ENCODE assay signal across 8 cellular contexts in the genomic region with DNA sequence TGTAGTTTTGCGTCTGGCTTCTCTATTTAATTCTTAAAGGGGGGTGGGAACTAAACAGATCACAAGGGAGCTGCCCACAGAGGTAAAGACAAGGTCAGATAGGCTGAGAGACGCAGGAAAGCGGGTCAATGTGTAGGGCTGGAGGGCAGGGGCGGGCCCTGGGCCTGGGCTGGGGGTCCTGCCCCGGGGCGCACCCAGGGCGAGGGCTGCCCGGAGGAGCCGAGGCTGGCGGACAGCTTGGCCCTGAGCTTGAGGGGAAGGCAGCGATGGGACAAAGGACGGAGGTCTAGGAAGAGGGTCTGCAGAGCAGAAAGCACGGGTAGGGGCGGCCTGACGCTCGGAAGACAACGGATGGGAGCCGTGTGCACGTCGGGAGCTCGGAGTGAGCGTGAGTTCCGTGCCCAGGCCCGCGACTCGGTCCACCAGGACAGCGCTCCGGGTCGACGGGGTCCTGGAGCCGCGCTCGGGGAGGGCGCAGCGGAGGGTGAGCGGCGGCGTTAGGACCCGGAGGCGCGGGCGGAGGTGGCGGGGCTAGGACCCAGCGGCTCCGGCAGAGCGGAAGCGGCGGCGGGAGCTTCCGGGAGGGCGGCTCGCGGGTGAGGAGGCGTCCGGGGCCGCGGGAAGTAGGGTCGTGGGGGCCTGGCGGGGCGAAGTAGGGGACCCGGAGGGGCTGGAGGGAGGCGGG. TPM values are rescaled to one million over a fixed set of nuclear protein-coding genes. Genes with fewer than 3 reads are reported as not detected.
DNase-seq lines count a peak whose midpoint lies in the region; ATAC-seq and TF ChIP-seq lines count a peak whose summit lies in the region.
"Not testable (repeated sequence)": the region's sequence is repeated elsewhere in the genome, so short reads cannot be mapped to it uniquely, and the experiment has no call there.

No MANE protein-coding gene starts in this region.

- H3K4me1 Mint-ChIP-seq in CD8-positive, alpha-beta memory T cell, result peaks cover 19 to 38% (median 28%) of the 10 kb centered on the region in 3 donors
- H3K4me1 Mint-ChIP-seq in T-helper 17 cell, result peaks cover 16% of the 10 kb centered on the region
- H3K4me1 Mint-ChIP-seq in activated naive CD4-positive, alpha-beta T cell treated with anti-CD3 and anti-CD28 coated beads for 36 hours (ENCODE audit: low read depth), result peaks cover 15% of the 10 kb centered on the region
- H3K4me1 Mint-ChIP-seq in stimulated activated naive B cell treated with anti-CD40 and anti-IgM and Interleukin-4, amounts not matched to agents 10 μg/mL and 1 μg/mL and 100 μg/mL, for 72 hours, result peaks cover 13 to 19% of the 10 kb centered on the region in 2 donors

- H3K27me3 Mint-ChIP-seq in CD8-positive, alpha-beta memory T cell; T-helper 17 cell; activated naive CD4-positive, alpha-beta T cell treated with anti-CD3 and anti-CD28 coated beads for 36 hours (ENCODE audit: low read depth); stimulated activated naive B cell treated with anti-CD40 and anti-IgM and Interleukin-4, amounts not matched to agents 10 μg/mL and 1 μg/mL and 100 μg/mL, for 72 hours: not testable (repeated sequence)

- intact Hi-C loops in activated naive CD4-positive, alpha-beta T cell treated with anti-CD3 and anti-CD28 coated beads for 36 hours (cut with micrococcal nuclease); left colon (cut with DNase I, micrococcal nuclease): not testable (repeated sequence)

- not testable (repeated sequence) for H3K27me3 ChIP-seq in CD8-positive, alpha-beta memory T cell (ENCODE audit: insufficient read depth, low read length, poor library complexity, severe bottlenecking); rectal smooth muscle tissue (ENCODE audit: control insufficient read depth, insufficient read depth, low read length)

- H3K27ac Mint-ChIP-seq in CD8-positive, alpha-beta memory T cell, result peak overlapping the region; percentile 48 to 97 (median 76)
- H3K27ac Mint-ChIP-seq in T-helper 17 cell, result peak overlapping the region; percentile 56
- peak overlapping the region; percentile 72 for H3K27ac Mint-ChIP-seq in activated naive CD4-positive, alpha-beta T cell treated with anti-CD3 and anti-CD28 coated beads for 36 hours
- peak overlapping the region; percentile 88 for H3K27ac Mint-ChIP-seq in stimulated activated naive B cell treated with anti-CD40 and anti-IgM and Interleukin-4, amounts not matched to agents 10 μg/mL and 1 μg/mL and 100 μg/mL, for 72 hours

- CTCF ChIA-PET in CD8-positive, alpha-beta memory T cell (lab: Charles Lee), result interaction anchor here (1.7 kb wide), 1 partner anchor 21 kb away, joined by 7 read pairs; no protein-coding TSS in a partner anchor
- CTCF ChIA-PET in activated naive CD4-positive, alpha-beta T cell treated with anti-CD3 and anti-CD28 coated beads for 36 hours (lab: Charles Lee), result interaction anchor here (0.6 to 1.2 kb wide), 4 partner anchors 21 to 769 kb away, joined by 3 read pairs; no protein-coding TSS in a partner anchor

- peak overlapping the region; percentile 58 for H3K4me3 ChIP-seq in CD8-positive, alpha-beta memory T cell (ENCODE audit: low read length)
- H3K4me3 ChIP-seq in epithelial cell of esophagus (ENCODE audit: low read length), result peak overlapping the region; percentile 54
- peak overlapping the region; percentile 80 for H3K4me3 ChIP-seq in rectal smooth muscle tissue (ENCODE audit: low read length)

- ATAC-seq in T-helper 17 cell (peak; percentile 54), left colon (peak; percentile 37)
- not testable (repeated sequence) for ATAC-seq in stimulated activated naive B cell treated with anti-CD40 and anti-IgM and Interleukin-4, amounts not matched to agents 10 μg/mL and 1 μg/mL and 100 μg/mL, for 72 hours (replicated peaks)

- peak overlapping the region; percentile 57 for H3K27ac ChIP-seq in CD8-positive, alpha-beta memory T cell (ENCODE audit: low read depth, low read length)
- H3K27ac ChIP-seq in rectal smooth muscle tissue (ENCODE audit: low read depth, low read length), result peak overlapping the region; percentile 58

- H3K9me3 Mint-ChIP-seq in CD8-positive, alpha-beta memory T cell; activated naive CD4-positive, alpha-beta T cell treated with anti-CD3 and anti-CD28 coated beads for 36 hours; stimulated activated naive B cell treated with anti-CD40 and anti-IgM and Interleukin-4, amounts not matched to agents 10 μg/mL and 1 μg/mL and 100 μg/mL, for 72 hours: not testable (repeated sequence)

- DNase-seq in CD8-positive, alpha-beta memory T cell, result peak; percentile 70 to 85 (median 79)
- peak; percentile 70 for DNase-seq in HT1080 (ENCODE audit: low read depth)
- peak; percentile 65 to 74 (median 73) for DNase-seq in T-helper 17 cell
- peak; percentile 78 for DNase-seq in activated naive CD4-positive, alpha-beta T cell treated with anti-CD3 and anti-CD28 coated beads for 36 hours
- peak; percentile 76 for DNase-seq in epithelial cell of esophagus (ENCODE audit: low read depth)
- peak; percentile 79 to 88 for DNase-seq in left colon
- DNase-seq in stimulated activated naive B cell treated with anti-CD40 and anti-IgM and Interleukin-4, amounts not matched to agents 10 μg/mL and 1 μg/mL and 100 μg/mL, for 72 hours, result peak; percentile 78

- TF ChIP-seq CTCF in epithelial cell of esophagus (IDR thresholded peaks at IDR 0.05; ENCODE audit: insufficient read depth, low read depth, low read length, missing control alignments), result not testable (repeated sequence)

- not testable (repeated sequence) for H3K36me3 Mint-ChIP-seq in CD8-positive, alpha-beta memory T cell; T-helper 17 cell (ENCODE audit: low read depth); activated naive CD4-positive, alpha-beta T cell treated with anti-CD3 and anti-CD28 coated beads for 36 hours (ENCODE audit: low read depth); stimulated activated naive B cell treated with anti-CD40 and anti-IgM and Interleukin-4, amounts not matched to agents 10 μg/mL and 1 μg/mL and 100 μg/mL, for 72 hours

- peak overlapping the region; percentile 70 to 95 (median 89) for H3K4me3 Mint-ChIP-seq in CD8-positive, alpha-beta memory T cell
- peak overlapping the region; percentile 87 for H3K4me3 Mint-ChIP-seq in T-helper 17 cell
- H3K4me3 Mint-ChIP-seq in activated naive CD4-positive, alpha-beta T cell treated with anti-CD3 and anti-CD28 coated beads for 36 hours, result peak overlapping the region; percentile 94
- peak overlapping the region; percentile 82 for H3K4me3 Mint-ChIP-seq in stimulated activated naive B cell treated with anti-CD40 and anti-IgM and Interleukin-4, amounts not matched to agents 10 μg/mL and 1 μg/mL and 100 μg/mL, for 72 hours

- H3K9ac ChIP-seq in rectal smooth muscle tissue (ENCODE audit: low read length), result peak overlapping the region; percentile 49

- not testable (repeated sequence) for H3K4me1 ChIP-seq in CD8-positive, alpha-beta memory T cell (ENCODE audit: insufficient read depth, low read length); rectal smooth muscle tissue (ENCODE audit: control insufficient read depth, insufficient read depth, low read length)

- not testable (repeated sequence) for H3K9me3 ChIP-seq in CD8-positive, alpha-beta memory T cell (ENCODE audit: low read length); T-helper 17 cell (ENCODE audit: control insufficient read depth, low read length, poor library complexity, severe bottlenecking)

- POLR2A ChIA-PET in CD8-positive, alpha-beta memory T cell (lab: Charles Lee), result not testable (repeated sequence)

- not testable (repeated sequence) for H3K36me3 ChIP-seq in CD8-positive, alpha-beta memory T cell (ENCODE audit: insufficient read depth, low read length); rectal smooth muscle tissue (ENCODE audit: control insufficient read depth, insufficient read depth, low read length)

RNA-seq across cellular contexts. Expression of a gene that starts 43.4 kb away (rescaled TPM):
- total RNA-seq in CD8-positive, alpha-beta memory T cell, result 10 to 100 TPM; 14.7 to 15.9 TPM
- 13.6 TPM for polyA plus RNA-seq in CD8-positive, alpha-beta memory T cell
- total RNA-seq in HT1080 (2014; rRNA removed; shearing (Covaris generic)), result 1.6 and 3.9 TPM in 2 replicates
- 3.4 and 4.1 TPM in 2 replicates for polyA plus RNA-seq in HT1080 (2015; cell fraction: cytosol; rRNA removed)
- polyA plus RNA-seq in HT1080 (2015; cell fraction: nucleus; rRNA removed), result 17.9 and 29.2 TPM in 2 replicates
- total RNA-seq in T-helper 17 cell, result 10 to 100 TPM; 14.9 to 18.8 TPM
- 1 to 10 TPM; 9.2 TPM for total RNA-seq in activated naive CD4-positive, alpha-beta T cell treated with anti-CD3 and anti-CD28 coated beads for 36 hours
- total RNA-seq in left colon, result 10 to 100 TPM; 17.6 to 19.0 TPM
